In genomic region chr1:54950361-54951163, GRCh38 we compare ENCODE assay signal across 8 cellular contexts. TPM values are rescaled to one million over a fixed set of nuclear protein-coding genes. Genes with fewer than 3 reads are reported as not detected.
DNase-seq lines count a peak whose midpoint lies in the region; ATAC-seq and TF ChIP-seq lines count a peak whose summit lies in the region.

No MANE protein-coding gene starts in this region.

- H3K4me3 Mint-ChIP-seq in activated naive CD4-positive, alpha-beta T cell treated with anti-CD3 and anti-CD28 coated beads for 36 hours: no peak overlapping the region

- intact Hi-C loops in activated naive CD4-positive, alpha-beta T cell treated with anti-CD3 and anti-CD28 coated beads for 36 hours (cut with micrococcal nuclease): loop anchor here (1.0 kb wide), 4 partner anchors 46 to 388 kb away; no protein-coding TSS in a partner anchor

- H3K27me3 ChIP-seq in Peyer's patch: no peaks in the 10 kb centered on the region
- H3K27me3 ChIP-seq in tibial nerve: no peaks in the 10 kb centered on the region

- DNase-seq in GM10248 (ENCODE audit: extremely low spot score): peak; percentile 74
- peak; percentile 88 for DNase-seq in LHCN-M2 (ENCODE audit: low read depth)
- DNase-seq in Peyer's patch: peak; percentile 27 to 90 (median 67)
- DNase-seq in activated naive CD4-positive, alpha-beta T cell treated with anti-CD3 and anti-CD28 coated beads for 36 hours: peak; percentile 81
- DNase-seq in globus pallidus (ENCODE audit: low spot score): peak; percentile 84
- DNase-seq in omental fat pad (ENCODE audit: low spot score): peak; percentile 77
- DNase-seq in tibial nerve (ENCODE audit: low spot score in 2 of 2): peak; percentile 74 to 91

- POLR2A ChIA-PET in GM10248 (lab: Yijun Ruan, JAX): interaction anchor here (0.6 kb wide), 1 partner anchor 46 kb away, joined by 3 read pairs; no protein-coding TSS in a partner anchor

- TF ChIP-seq CTCF in GM10248 (IDR thresholded peaks at IDR 0.05; ENCODE audit: control extremely low read depth, extremely low read depth, low read depth, missing control alignments) (peak; percentile 71), Peyer's patch (IDR thresholded peaks at IDR 0.05) (peak in 5 of 6 experiments; percentile 20 to 92 (median 90)), omental fat pad (IDR thresholded peaks at IDR 0.05) (peak in 1 of 3 donors; percentile 55), tibial nerve (IDR thresholded peaks at IDR 0.05) (peak; percentile 63 to 88 (median 68))

- H3K4me1 ChIP-seq in Peyer's patch (peaks cover 0 to 18% (median 1%) of the 10 kb centered on the region in 4 donors), tibial nerve (peaks cover 0 to 17% (median 7%) of the 10 kb centered on the region in 4 donors)

- H3K36me3 Mint-ChIP-seq in activated naive CD4-positive, alpha-beta T cell treated with anti-CD3 and anti-CD28 coated beads for 36 hours (ENCODE audit: low read depth): no peaks in the 10 kb centered on the region

- H3K27ac ChIP-seq in Peyer's patch (no peak overlapping the region), tibial nerve (peak overlapping the region; percentile 19 to 84 (median 53))

- H3K27me3 Mint-ChIP-seq in activated naive CD4-positive, alpha-beta T cell treated with anti-CD3 and anti-CD28 coated beads for 36 hours (ENCODE audit: low read depth): no peaks in the 10 kb centered on the region

- TF ChIP-seq POLR2A in Peyer's patch (IDR thresholded peaks at IDR 0.05): no peak
- no peak for TF ChIP-seq POLR2A in tibial nerve (IDR thresholded peaks at IDR 0.05)

- no peaks in the 10 kb centered on the region for H3K9me3 ChIP-seq in Peyer's patch
- H3K9me3 ChIP-seq in tibial nerve: no peaks in the 10 kb centered on the region

- H3K4me1 Mint-ChIP-seq in activated naive CD4-positive, alpha-beta T cell treated with anti-CD3 and anti-CD28 coated beads for 36 hours (ENCODE audit: low read depth): no peaks in the 10 kb centered on the region

- TF ChIP-seq EP300 in tibial nerve (IDR thresholded peaks at IDR 0.05): peak in 1 of 2 donors; percentile 50

- H3K27ac Mint-ChIP-seq in activated naive CD4-positive, alpha-beta T cell treated with anti-CD3 and anti-CD28 coated beads for 36 hours: no peak overlapping the region

- 18 to 22% methylated on average over 21 to 27 of the region's 27 CpGs for WGBS in tibial nerve, 2 donors

- no peaks in the 10 kb centered on the region for H3K9me3 Mint-ChIP-seq in activated naive CD4-positive, alpha-beta T cell treated with anti-CD3 and anti-CD28 coated beads for 36 hours

- H3K36me3 ChIP-seq in Peyer's patch (no peaks in the 10 kb centered on the region), tibial nerve (no peaks in the 10 kb centered on the region)

- H3K4me3 ChIP-seq in Peyer's patch: peak overlapping the region in 2 of 4 donors; percentile 5 to 28
- peak overlapping the region in 1 of 4 donors; percentile 37 for H3K4me3 ChIP-seq in tibial nerve

- ATAC-seq in omental fat pad (ENCODE audit: low FRiP score) (peak; percentile 82), GM21528 (IDR thresholded peaks at IDR 0.05; ENCODE audit: low FRiP score, unreplicated experiment) (no peak)

- CTCF ChIA-PET in GM10248 (lab: Yijun Ruan, JAX): interaction anchor here (0.8 to 17.7 kb wide), 20 partner anchors 9 to 1635 kb away, joined by 3 to 609 read pairs (median 6); partner anchors contain the start of gene BSND
- CTCF ChIA-PET in activated naive CD4-positive, alpha-beta T cell treated with anti-CD3 and anti-CD28 coated beads for 36 hours (lab: Charles Lee): interaction anchor here (0.6 to 7.6 kb wide), 18 partner anchors 9 to 354 kb away, joined by 3 to 70 read pairs (median 3); partner anchors contain the start of genes BSND and TMEM61

RNA-seq across cellular contexts. Expression of gene TMEM61, which starts 29.9 kb away (rescaled TPM):
- total RNA-seq in LHCN-M2 (2014; rRNA removed) (not detected in 2 replicates), Peyer's patch (10 to 100 TPM in 2 of 4 donors, 1 to 10 TPM in 2; 6.6 to 13.9 (median 9.3) TPM), omental fat pad (not detected), tibial nerve (under 1 TPM in 1 of 4 donors, not detected in 3; 0.84 TPM)
- polyA plus RNA-seq in LHCN-M2 (2012): not detected
- total RNA-seq in activated naive CD4-positive, alpha-beta T cell treated with anti-CD3 and anti-CD28 coated beads for 36 hours: not detected

RNA-seq across cellular contexts. Expression of gene BSND, which starts 48.2 kb away (rescaled TPM):
- not detected in 2 replicates for total RNA-seq in LHCN-M2 (2014; rRNA removed)
- polyA plus RNA-seq in LHCN-M2 (2012): not detected
- not detected for total RNA-seq in Peyer's patch
- not detected for total RNA-seq in activated naive CD4-positive, alpha-beta T cell treated with anti-CD3 and anti-CD28 coated beads for 36 hours
- not detected for total RNA-seq in omental fat pad
- not detected for total RNA-seq in tibial nerve

Comparison
In these comparisons a context has a peak if more than half of its experiments do, and no peak if none do; other contexts are left out.
1. H3K27ac ChIP-seq: peak in tibial nerve (4 of 4); none in Peyer's patch (0 of 4).
2. Peak in every context shown above with its lines, with median percentiles within 50 percentile points of each other: DNase-seq.